ENCODE assay signal across 19 cellular contexts in genomic region chr15:34301058-34301457, GRCh38. TPM values are rescaled to one million over a fixed set of nuclear protein-coding genes. Genes with fewer than 3 reads are reported as not detected.
DNase-seq lines count a peak whose midpoint lies in the region; ATAC-seq, FAIRE-seq and TF ChIP-seq lines count a peak whose summit lies in the region.
"Had no signal": no experiment of that assay in that cellular context is flagged by ENCODE, and none has a peak within 500 bp of the region (broad histone marks: within the 10 kb centered on the region; RNA-seq: fewer than 3 reads in every experiment).

No MANE protein-coding gene starts in this region.

- POLR2A ChIA-PET in HepG2 (lab: Yijun Ruan, JAX) = no interaction called here

- H3K4me1 ChIP-seq in HepG2 (ENCODE audit: insufficient read depth, low read length) (peaks cover 29% of the 10 kb centered on the region), right lobe of liver (no peaks in the 10 kb centered on the region), RWPE2 (ENCODE audit: insufficient read depth, poor library complexity, severe bottlenecking) (peaks cover 27% of the 10 kb centered on the region)
- H3K4me1 ChIP-seq: A549 had no signal

- H3K4me3 ChIP-seq in HepG2 (replicated peaks in 1 of 3; ENCODE audit: insufficient read depth in 1 of 3, low read depth in 2 of 3, low read length in 3 of 3) (no peak overlapping the region), right lobe of liver (no peak overlapping the region), RWPE2 (ENCODE audit: severe bottlenecking) (no peak overlapping the region)
- H3K4me3 ChIP-seq: A549, HAP-1 had no signal

- H3K36me3 ChIP-seq in HepG2 (replicated peaks in 1 of 2; ENCODE audit: control insufficient read depth in 1 of 2, insufficient read depth in 2 of 2, low read length in 2 of 2) (no peaks in the 10 kb centered on the region; a peak in 1 of 5 replicates), right lobe of liver (no peaks in the 10 kb centered on the region), RWPE2 (ENCODE audit: low read depth) (no peaks in the 10 kb centered on the region)
- H3K36me3 ChIP-seq: HAP-1 had no signal

- CTCF ChIA-PET in HepG2 (lab: Yijun Ruan, JAX; ENCODE audit: low intra/inter-chr PET ratio, low total read pairs) = no interaction called here

- no peaks in the 10 kb centered on the region for H4K20me1 ChIP-seq in HepG2 (ENCODE audit: insufficient read depth, low read length)

- TF ChIP-seq RAD21 in HepG2 (CRISPR knock-in tag; IDR thresholded peaks at IDR 0.05) = no peak

- no TSS peak for BruUV-seq in HepG2 (replicated peaks; lab: Mats Ljungman, UMichigan)

- no peak for TF ChIP-seq EP300 in HepG2 (IDR thresholded peaks at IDR 0.05; ENCODE audit: low read depth in 2 of 2, low read length in 2 of 2)
- no peak for TF ChIP-seq EP300 in HepG2 (CRISPR knock-in tag; IDR thresholded peaks at IDR 0.05; ENCODE audit: borderline replicate concordance)

- no peak overlapping the region for H3K4me2 ChIP-seq in HepG2 (ENCODE audit: low read depth, low read length)
- H3K4me2 ChIP-seq: A549 had no signal

- no peak for ATAC-seq in HepG2
- no peak for ATAC-seq in right lobe of liver
- peak; percentile 62 for ATAC-seq in RWPE2 (ENCODE audit: low read depth)
- ATAC-seq in esophagus mucosa = peak; percentile 86
- no peak for ATAC-seq in GM18517 (IDR thresholded peaks at IDR 0.05; ENCODE audit: unreplicated experiment)
- ATAC-seq: A549 had no signal

- DNase-seq in HepG2 (ENCODE audit: low spot score) (peak; percentile 15), right lobe of liver (no peak), RWPE2 (ENCODE audit: low spot score) (no peak), AML-193 (lab: John Stamatoyannopoulos, UW) (no peak), NCI-H774 (lab: John Stamatoyannopoulos, UW) (no peak)
- DNase-seq: Caco-2; CD8-positive, alpha-beta memory T cell; DMS53; GF-D8; HFFc6 had no signal

- no peak for TF ChIP-seq POLR2A in HepG2 (IDR thresholded peaks at IDR 0.05; ENCODE audit: insufficient read depth in 1 of 2, low read depth in 2 of 2, low read length in 2 of 2)
- no peak for TF ChIP-seq POLR2A in right lobe of liver (IDR thresholded peaks at IDR 0.05)

- intact Hi-C loops in HepG2 (cut with micrococcal nuclease; ENCODE audit: unreplicated experiment) = no loop called here
- intact Hi-C loops in right lobe of liver (cut with DNase I) = no loop called here

- H3K27me3 ChIP-seq in HepG2 (ENCODE audit: control insufficient read depth in 1 of 2, insufficient read depth in 2 of 2, low read length in 2 of 2) = no peaks in the 10 kb centered on the region
- H3K27me3 ChIP-seq in right lobe of liver = no peaks in the 10 kb centered on the region
- H3K27me3 ChIP-seq in RWPE2 (ENCODE audit: insufficient read depth, poor library complexity, severe bottlenecking) = no peaks in the 10 kb centered on the region

- in situ Hi-C loops in HepG2 (cut with HindIII; ENCODE audit: extremely low pct_ligation_motif_present, low pct_unique_long_range_greater_than_20kb) = no loop called here

- H3K27ac ChIP-seq in HepG2 (ENCODE audit: extremely low read length, insufficient read depth, low read length) (no peak overlapping the region), right lobe of liver (no peak overlapping the region), RWPE2 (ENCODE audit: poor library complexity, severe bottlenecking) (peak overlapping the region; percentile 3)
- H3K27ac ChIP-seq: A549 had no signal

- TF ChIP-seq CTCF in HepG2 (CRISPR knock-in tag; IDR thresholded peaks at IDR 0.05) = no peak
- no peak for TF ChIP-seq CTCF in right lobe of liver (IDR thresholded peaks at IDR 0.05)
- TF ChIP-seq CTCF in RWPE2 (IDR thresholded peaks at IDR 0.05; ENCODE audit: poor library complexity, severe bottlenecking) = no peak

- no peak overlapping the region for H3K9ac ChIP-seq in HepG2 (ENCODE audit: insufficient read depth, low read depth, low read length)

- H2AFZ ChIP-seq in HepG2 (ENCODE audit: low read length) = no peak overlapping the region

- no peaks in the 10 kb centered on the region for H3K9me3 ChIP-seq in HepG2 (ENCODE audit: low read length)
- no peaks in the 10 kb centered on the region for H3K9me3 ChIP-seq in right lobe of liver
- no peaks in the 10 kb centered on the region for H3K9me3 ChIP-seq in RWPE2 (ENCODE audit: severe bottlenecking)
- H3K9me3 ChIP-seq: A549, Caco-2, HAP-1 had no signal

- 52% methylated on average over 3 of the region's 3 CpGs for WGBS in HepG2 (ENCODE audit: low lambda C conversion rate)
- 73% methylated on average over 3 of the region's 3 CpGs for WGBS in right lobe of liver (ENCODE audit: insufficient coverage, low coverage, low lambda C conversion rate, missing lambda C conversion rate)

- H3K79me2 ChIP-seq in HepG2 (ENCODE audit: insufficient read depth, low read length) = peaks cover 4% of the 10 kb centered on the region

- FAIRE-seq in HepG2 (lab: Jason Lieb, UNC) = no peak
- FAIRE-seq: A549, H1, HTR-8/SVneo had no signal

RNA-seq across cellular contexts. Expression of gene SLC12A6, which starts 36.5 kb away (rescaled TPM):
- total RNA-seq in HepG2 (2016; rRNA removed; fragmentation: Illumina TruSeq; extraction: Trizol) (10.1 and 15.2 TPM in 2 replicates), right lobe of liver (10 to 100 TPM in 1 of 6 experiments, 1 to 10 TPM in 5; 5.6 to 10.9 (median 7.5) TPM), esophagus mucosa (48.9 TPM)
- 4.0 and 4.3 TPM in 2 replicates for total RNA-seq in HepG2 (2016; cell fraction: cytosol; rRNA removed; fragmentation: Illumina TruSeq; extraction: Trizol; ENCODE audit: low read depth)
- total RNA-seq in HepG2 (2016; cell fraction: insoluble cytoplasmic fraction; rRNA removed; fragmentation: Illumina TruSeq; extraction: Trizol) = 8.1 and 13.4 TPM in 2 replicates
- total RNA-seq in HepG2 (2016; cell fraction: membrane; rRNA removed; fragmentation: Illumina TruSeq; extraction: Trizol) = 4.4 and 5.1 TPM in 2 replicates
- 25.8 and 28.6 TPM in 2 replicates for total RNA-seq in HepG2 (2016; cell fraction: nucleus; rRNA removed; fragmentation: Illumina TruSeq; extraction: Trizol)
- polyA plus RNA-seq in HepG2 (2011; rRNA removed) = 27.9 and 30.1 TPM in 2 replicates
- polyA plus RNA-seq in HepG2 (2011; cell fraction: cytosol; rRNA removed) = 10.5 and 15.8 TPM in 2 replicates
- polyA plus RNA-seq in HepG2 (2011; cell fraction: nucleus; rRNA removed) = 42.9 and 51.0 TPM in 2 replicates
- polyA plus RNA-seq in HepG2 (2012) = 14.8 and 19.1 TPM in 2 replicates
- polyA plus RNA-seq in HepG2 (2016; cell fraction: cytosol; fragmentation: Illumina TruSeq; extraction: Trizol; ENCODE audit: low read depth) = 0.58 and 0.65 TPM in 2 replicates
- polyA plus RNA-seq in HepG2 (2016; cell fraction: insoluble cytoplasmic fraction; fragmentation: Illumina TruSeq; extraction: Trizol; ENCODE audit: low read depth) = 5.6 and 6.4 TPM in 2 replicates
- polyA plus RNA-seq in HepG2 (2016; cell fraction: membrane; fragmentation: Illumina TruSeq; extraction: Trizol; ENCODE audit: low read depth) = 1.8 and 2.1 TPM in 2 replicates
- 29.7 and 46.7 TPM in 2 replicates for polyA plus RNA-seq in HepG2 (2016; cell fraction: nucleus; fragmentation: Illumina TruSeq; extraction: Trizol; ENCODE audit: insufficient read depth, low read depth)
- 55.1 and 86.0 TPM in 2 replicates for polyA minus RNA-seq in HepG2 (2011; rRNA and poly(A)+ RNA removed; ENCODE audit: low replicate concordance)
- 29.2 and 32.6 TPM in 2 replicates for polyA minus RNA-seq in HepG2 (2011; cell fraction: cytosol; rRNA and poly(A)+ RNA removed)
- 93.5 and 132 TPM in 2 replicates for polyA minus RNA-seq in HepG2 (2011; cell fraction: nucleus; rRNA and poly(A)+ RNA removed)

RNA-seq across cellular contexts. Expression of gene NOP10, which starts 41.9 kb away (rescaled TPM):
- 239 and 316 TPM in 2 replicates for total RNA-seq in HepG2 (2016; rRNA removed; fragmentation: Illumina TruSeq; extraction: Trizol)
- total RNA-seq in HepG2 (2016; cell fraction: cytosol; rRNA removed; fragmentation: Illumina TruSeq; extraction: Trizol; ENCODE audit: low read depth) = 76.5 and 87.6 TPM in 2 replicates
- total RNA-seq in HepG2 (2016; cell fraction: insoluble cytoplasmic fraction; rRNA removed; fragmentation: Illumina TruSeq; extraction: Trizol) = 230 and 310 TPM in 2 replicates
- 102 and 108 TPM in 2 replicates for total RNA-seq in HepG2 (2016; cell fraction: membrane; rRNA removed; fragmentation: Illumina TruSeq; extraction: Trizol)
- 85.4 and 98.7 TPM in 2 replicates for total RNA-seq in HepG2 (2016; cell fraction: nucleus; rRNA removed; fragmentation: Illumina TruSeq; extraction: Trizol)
- 369 and 407 TPM in 2 replicates for polyA plus RNA-seq in HepG2 (2011; rRNA removed)
- polyA plus RNA-seq in HepG2 (2011; cell fraction: cytosol; rRNA removed) = 361 and 401 TPM in 2 replicates
- polyA plus RNA-seq in HepG2 (2011; cell fraction: nucleus; rRNA removed) = 120 and 137 TPM in 2 replicates
- 152 and 190 TPM in 2 replicates for polyA plus RNA-seq in HepG2 (2012)
- polyA plus RNA-seq in HepG2 (2016; cell fraction: cytosol; fragmentation: Illumina TruSeq; extraction: Trizol; ENCODE audit: low read depth) = 76.5 and 98.7 TPM in 2 replicates
- polyA plus RNA-seq in HepG2 (2016; cell fraction: insoluble cytoplasmic fraction; fragmentation: Illumina TruSeq; extraction: Trizol; ENCODE audit: low read depth) = 401 and 420 TPM in 2 replicates
- 116 and 117 TPM in 2 replicates for polyA plus RNA-seq in HepG2 (2016; cell fraction: membrane; fragmentation: Illumina TruSeq; extraction: Trizol; ENCODE audit: low read depth)
- polyA plus RNA-seq in HepG2 (2016; cell fraction: nucleus; fragmentation: Illumina TruSeq; extraction: Trizol; ENCODE audit: insufficient read depth, low read depth) = 165 and 175 TPM in 2 replicates
- polyA minus RNA-seq in HepG2 (2011; rRNA and poly(A)+ RNA removed; ENCODE audit: low replicate concordance) = 109 and 357 TPM in 2 replicates
- polyA minus RNA-seq in HepG2 (2011; cell fraction: cytosol; rRNA and poly(A)+ RNA removed) = 43.3 and 43.4 TPM in 2 replicates
- 17.0 and 21.9 TPM in 2 replicates for polyA minus RNA-seq in HepG2 (2011; cell fraction: nucleus; rRNA and poly(A)+ RNA removed)
- total RNA-seq in right lobe of liver = 100 to 1,000 TPM in 2 of 6 experiments, 10 to 100 TPM in 4; 59.2 to 177 (median 79.2) TPM
- total RNA-seq in esophagus mucosa = 157 TPM

RNA-seq across cellular contexts. Expression of gene NUTM1, which starts 42.1 kb away (rescaled TPM):
- total RNA-seq in HepG2 (2016; rRNA removed; fragmentation: Illumina TruSeq; extraction: Trizol) = not detected in 2 replicates
- total RNA-seq in HepG2 (2016; cell fraction: cytosol; rRNA removed; fragmentation: Illumina TruSeq; extraction: Trizol; ENCODE audit: low read depth) = not detected in 2 replicates
- total RNA-seq in HepG2 (2016; cell fraction: insoluble cytoplasmic fraction; rRNA removed; fragmentation: Illumina TruSeq; extraction: Trizol) = not detected in 2 replicates
- total RNA-seq in HepG2 (2016; cell fraction: membrane; rRNA removed; fragmentation: Illumina TruSeq; extraction: Trizol) = not detected in 2 replicates
- not detected in 2 replicates for total RNA-seq in HepG2 (2016; cell fraction: nucleus; rRNA removed; fragmentation: Illumina TruSeq; extraction: Trizol)
- not detected in 2 replicates for polyA plus RNA-seq in HepG2 (2011; rRNA removed)
- polyA plus RNA-seq in HepG2 (2011; cell fraction: cytosol; rRNA removed) = not detected in 2 replicates
- not detected in 2 replicates for polyA plus RNA-seq in HepG2 (2011; cell fraction: nucleus; rRNA removed)
- polyA plus RNA-seq in HepG2 (2012) = not detected in 2 replicates
- not detected in 2 replicates for polyA plus RNA-seq in HepG2 (2016; cell fraction: cytosol; fragmentation: Illumina TruSeq; extraction: Trizol; ENCODE audit: low read depth)
- polyA plus RNA-seq in HepG2 (2016; cell fraction: insoluble cytoplasmic fraction; fragmentation: Illumina TruSeq; extraction: Trizol; ENCODE audit: low read depth) = not detected in 2 replicates
- polyA plus RNA-seq in HepG2 (2016; cell fraction: membrane; fragmentation: Illumina TruSeq; extraction: Trizol; ENCODE audit: low read depth) = not detected in 2 replicates
- polyA plus RNA-seq in HepG2 (2016; cell fraction: nucleus; fragmentation: Illumina TruSeq; extraction: Trizol; ENCODE audit: insufficient read depth, low read depth) = not detected in 2 replicates
- not detected in 2 replicates for polyA minus RNA-seq in HepG2 (2011; rRNA and poly(A)+ RNA removed; ENCODE audit: low replicate concordance)
- not detected in 2 replicates for polyA minus RNA-seq in HepG2 (2011; cell fraction: cytosol; rRNA and poly(A)+ RNA removed)
- not detected in 2 replicates for polyA minus RNA-seq in HepG2 (2011; cell fraction: nucleus; rRNA and poly(A)+ RNA removed)
- total RNA-seq in right lobe of liver = not detected
- total RNA-seq in esophagus mucosa = not detected
- total RNA-seq: Caco-2; CD8-positive, alpha-beta memory T cell; HFFc6 had no signal
- polyA plus RNA-seq: A549; AG04450; BJ; CD14-positive monocyte; CD8-positive, alpha-beta memory T cell had no signal

Comparison
In these comparisons a context has a peak if more than half of its experiments do, and no peak if none do; other contexts are left out.
1. ATAC-seq: peak in RWPE2 (single experiment) and esophagus mucosa (single experiment); none in HepG2 (single experiment), right lobe of liver (0 of 4) and GM18517 (single experiment).